ENCODE assay signal across 8 cellular contexts in the genomic region with DNA sequence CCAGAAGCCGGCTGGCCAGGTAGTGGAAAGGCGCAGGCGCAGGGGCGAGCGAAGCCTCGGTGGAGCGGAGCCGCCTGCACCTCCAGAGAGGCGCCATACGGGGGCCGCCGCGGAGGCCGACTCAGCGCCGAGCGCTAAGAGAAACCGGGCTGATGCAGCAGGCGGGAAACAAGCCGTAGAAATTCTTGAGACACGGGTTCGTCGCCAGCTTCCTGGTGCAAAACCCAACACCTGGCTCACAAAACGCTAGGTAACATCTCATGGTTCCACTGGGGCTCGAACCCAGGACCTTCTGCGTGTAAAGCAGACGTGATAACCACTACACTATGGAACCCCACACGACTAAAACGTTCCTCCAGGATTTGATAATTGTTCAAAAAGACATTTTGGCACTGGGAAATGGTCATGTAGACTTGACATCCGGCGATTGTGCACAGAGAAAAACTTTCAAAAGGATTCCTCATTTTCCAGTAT. TPM values are rescaled to one million over a fixed set of nuclear protein-coding genes. Genes with fewer than 3 reads are reported as not detected.
DNase-seq lines count a peak whose midpoint lies in the region; ATAC-seq and TF ChIP-seq lines count a peak whose summit lies in the region.

No MANE protein-coding gene starts in this region.

- DNase-seq in ELR (ENCODE audit: low read depth) (peak; percentile 98), H9 (peak; percentile 96), LoVo (ENCODE audit: low spot score) (peak; percentile 88), SHP77 treated with DMSO at 0.1 percent for 48 hours (lab: John Stamatoyannopoulos, UW) (peak; percentile 68), activated gamma-delta T cell (lab: John Stamatoyannopoulos, UW) (peak; percentile 64), neuronal stem cell (ENCODE audit: low spot score) (peak; percentile 95)

- no peaks in the 10 kb centered on the region for H3K27me3 ChIP-seq in H9 (ENCODE audit: insufficient read depth, low read length)
- H3K27me3 ChIP-seq in gastroesophageal sphincter = no peaks in the 10 kb centered on the region
- no peaks in the 10 kb centered on the region for H3K27me3 ChIP-seq in neuronal stem cell (ENCODE audit: control insufficient read depth in 3 of 3, insufficient read depth in 3 of 3, low read depth in 1 of 3, low read length in 3 of 3)
- H3K27me3 ChIP-seq in subcutaneous abdominal adipose tissue (ENCODE audit: control insufficient read depth in 5 of 5, insufficient read depth in 4 of 5, low read length in 5 of 5) = no peaks in the 10 kb centered on the region

- H3K79me1 ChIP-seq in H9 (ENCODE audit: insufficient read depth, low read depth, low read length, poor library complexity, severe bottlenecking) (no peaks in the 10 kb centered on the region), neuronal stem cell (ENCODE audit: low read depth, low read length) (no peaks in the 10 kb centered on the region)

- peaks cover 5% of the 10 kb centered on the region for H3K23me2 ChIP-seq in H9 (ENCODE audit: insufficient read length, low read depth, low read length, poor library complexity, severe bottlenecking)

- peaks cover 12% of the 10 kb centered on the region for H3K27me3 Mint-ChIP-seq in H9 (ENCODE audit: low read depth)

- H3K4me1 ChIP-seq in H9 (ENCODE audit: insufficient read depth, low read length) = 0 out of 2 replicates have a peak, but pooled peaks cover 4% of the 10 kb centered on the region
- peaks cover 0 to 26% (median 0%) of the 10 kb centered on the region in 3 donors for H3K4me1 ChIP-seq in gastroesophageal sphincter
- peaks cover 4 to 5% of the 10 kb centered on the region in 2 donors for H3K4me1 ChIP-seq in neuronal stem cell (ENCODE audit: control insufficient read depth in 2 of 2, insufficient read depth in 1 of 2, low read depth in 1 of 2, low read length in 2 of 2)
- H3K4me1 ChIP-seq in subcutaneous abdominal adipose tissue (ENCODE audit: control insufficient read depth in 5 of 5, insufficient read depth in 5 of 5, low read length in 5 of 5) = peaks cover 4 to 18% (median 10%) of the 10 kb centered on the region in 5 donors

- H3K27ac ChIP-seq in H9 (ENCODE audit: insufficient read length, low read depth, low read length) (peak overlapping the region; percentile 12), gastroesophageal sphincter (peak overlapping the region; percentile 79 to 87 (median 84)), neuronal stem cell (replicated peaks; ENCODE audit: low read length) (peak overlapping the region; percentile 83), subcutaneous abdominal adipose tissue (ENCODE audit: low read depth, low read length) (peak overlapping the region; percentile 79)

- H4K8ac ChIP-seq in H9 (replicated peaks; ENCODE audit: insufficient read length, low read depth, low read length) = no peak overlapping the region
- no peak overlapping the region for H4K8ac ChIP-seq in neuronal stem cell (ENCODE audit: low read depth, low read length)

- H3K4ac ChIP-seq in H9 (ENCODE audit: low read depth, low read length) = no peak overlapping the region
- no peak overlapping the region for H3K4ac ChIP-seq in neuronal stem cell (ENCODE audit: low read length)

- peak overlapping the region; percentile 69 for H3K14ac ChIP-seq in H9 (ENCODE audit: insufficient read depth, low read length)
- no peak overlapping the region for H3K14ac ChIP-seq in neuronal stem cell (ENCODE audit: low read length)

- no peaks in the 10 kb centered on the region; a peak in 2 of 7 replicates for H3K36me3 Mint-ChIP-seq in H9 (ENCODE audit: insufficient read depth in 1 of 3, low read depth in 3 of 3)

- no peak overlapping the region for H2BK20ac ChIP-seq in H9 (ENCODE audit: low read depth, low read length, poor library complexity, severe bottlenecking)

- H3K18ac ChIP-seq in H9 (ENCODE audit: insufficient read length, low read depth, low read length) = peak overlapping the region; percentile 45
- H3K18ac ChIP-seq in neuronal stem cell (ENCODE audit: low read length) = peak overlapping the region; percentile 48

- no peak for TF ChIP-seq EP300 in gastroesophageal sphincter (IDR thresholded peaks at IDR 0.05)

- no peaks in the 10 kb centered on the region for H3K9me3 ChIP-seq in H9 (ENCODE audit: control insufficient read depth, low read depth, low read length)
- no peaks in the 10 kb centered on the region for H3K9me3 ChIP-seq in gastroesophageal sphincter
- H3K9me3 ChIP-seq in neuronal stem cell (replicated peaks in 1 of 2; ENCODE audit: control insufficient read depth in 2 of 2, insufficient read depth in 1 of 2, low read depth in 1 of 2, low read length in 2 of 2) = no peaks in the 10 kb centered on the region
- no peaks in the 10 kb centered on the region for H3K9me3 ChIP-seq in subcutaneous abdominal adipose tissue (ENCODE audit: control insufficient read depth in 5 of 5, low read length in 5 of 5)

- H3K79me2 ChIP-seq in H9 (ENCODE audit: insufficient read depth, low read length) = no peaks in the 10 kb centered on the region

- H4K91ac ChIP-seq in H9 (ENCODE audit: insufficient read length, low read depth, low read length) (no peak overlapping the region), neuronal stem cell (ENCODE audit: low read depth, low read length, poor library complexity) (no peak overlapping the region)

- H2AK5ac ChIP-seq in H9 (ENCODE audit: insufficient read length, low read length) = no peak overlapping the region
- H2AK5ac ChIP-seq in neuronal stem cell (ENCODE audit: low read depth, low read length) = no peak overlapping the region

- ATAC-seq in gastroesophageal sphincter = peak; percentile 84

- no peak overlapping the region for H2BK120ac ChIP-seq in H9 (ENCODE audit: low read depth, low read length, poor library complexity, severe bottlenecking)
- H2BK120ac ChIP-seq in neuronal stem cell (ENCODE audit: low read depth, low read length) = no peak overlapping the region

- H3K27ac Mint-ChIP-seq in H9 = peak overlapping the region; percentile 87 to 97 (median 94); a peak in 6 of 7 replicates

- H3K4me3 Mint-ChIP-seq in H9 = peak overlapping the region; percentile 72 to 84

- peaks cover 2 to 8% of the 10 kb centered on the region in 2 experiments; a peak in 2 of 5 replicates for H3K9me3 Mint-ChIP-seq in H9

- peak overlapping the region; percentile 29 to 57 for H3K4me3 ChIP-seq in gastroesophageal sphincter
- H3K4me3 ChIP-seq in neuronal stem cell (ENCODE audit: low read length in 2 of 2) = peak overlapping the region; percentile 65 to 82
- peak overlapping the region; percentile 60 to 87 (median 71) for H3K4me3 ChIP-seq in subcutaneous abdominal adipose tissue (ENCODE audit: low read depth in 1 of 5, low read length in 5 of 5)

- peaks cover 16 to 23% of the 10 kb centered on the region in 2 experiments for H3K4me1 Mint-ChIP-seq in H9

- no CpG with 5 or more reads among the region's 31 CpGs for WGBS in H9 (ENCODE audit: extremely low coverage, insufficient read length, low lambda C conversion rate)
- 0 to 1% methylated on average over 9 to 15 of the region's 31 CpGs for WGBS in gastroesophageal sphincter (ENCODE audit: low coverage in 1 of 2), 2 donors
- WGBS in neuronal stem cell (ENCODE audit: extremely low coverage in 2 of 2, insufficient read length in 2 of 2, insufficient replicate concordance in 1 of 2), 2 donors = no CpG with 5 or more reads among the region's 31 CpGs

- H2BK5ac ChIP-seq in H9 (ENCODE audit: insufficient read length, low read length) (no peak overlapping the region), neuronal stem cell (ENCODE audit: low read length) (no peak overlapping the region)

- no peak overlapping the region for H2AFZ ChIP-seq in H9 (ENCODE audit: low read length)
- H2AFZ ChIP-seq in neuronal stem cell (ENCODE audit: low read length) = peak overlapping the region; percentile 90

- H3K4me2 ChIP-seq in H9 (ENCODE audit: insufficient read depth, insufficient read length, low read length) (peak overlapping the region; percentile 92), neuronal stem cell (ENCODE audit: insufficient read depth, low read length, poor library complexity, severe bottlenecking) (peak overlapping the region; percentile 47)

- TF ChIP-seq CTCF in H9 (conservative IDR thresholded peaks at IDR 0.05) (peak; percentile 56), gastroesophageal sphincter (IDR thresholded peaks at IDR 0.05) (peak in 3 of 4 experiments; percentile 54 to 75 (median 63))

- H3K23ac ChIP-seq in H9 (ENCODE audit: insufficient read length, low read depth, low read length) = no peak overlapping the region
- no peak overlapping the region for H3K23ac ChIP-seq in neuronal stem cell (ENCODE audit: low read depth, low read length, poor library complexity)

- H3K36me3 ChIP-seq in gastroesophageal sphincter (no peaks in the 10 kb centered on the region), neuronal stem cell (replicated peaks in 1 of 2; ENCODE audit: control insufficient read depth in 2 of 2, insufficient read depth in 2 of 2, low read length in 2 of 2) (no peaks in the 10 kb centered on the region), subcutaneous abdominal adipose tissue (ENCODE audit: control insufficient read depth in 5 of 5, insufficient read depth in 5 of 5, low read length in 5 of 5) (no peaks in the 10 kb centered on the region)

- no peak for TF ChIP-seq POLR2A in gastroesophageal sphincter (IDR thresholded peaks at IDR 0.05)

- no peak overlapping the region for H2BK15ac ChIP-seq in H9 (ENCODE audit: low read depth, low read length)
- no peak overlapping the region for H2BK15ac ChIP-seq in neuronal stem cell (ENCODE audit: low read length)

- no peak overlapping the region for H4K5ac ChIP-seq in H9 (ENCODE audit: insufficient read length, low read depth, low read length)

- no peak overlapping the region for H3T11ph ChIP-seq in H9 (ENCODE audit: low read length)

- H3K56ac ChIP-seq in H9 (ENCODE audit: insufficient read length, low read depth, low read length) = no peak overlapping the region

- no peaks in the 10 kb centered on the region for H4K20me1 ChIP-seq in H9 (ENCODE audit: control insufficient read depth, insufficient read depth, insufficient read length)

- H3K9ac ChIP-seq in H9 (ENCODE audit: extremely low read depth, insufficient read length, low read length) = peak overlapping the region; percentile 79
- peak overlapping the region; percentile 54 for H3K9ac ChIP-seq in neuronal stem cell (ENCODE audit: low read depth, low read length, poor library complexity)
- H3K9ac ChIP-seq in subcutaneous abdominal adipose tissue (ENCODE audit: low read length in 5 of 5) = peak overlapping the region; percentile 31 to 66 (median 59)

- H2BK12ac ChIP-seq in H9 (ENCODE audit: insufficient read length, low read depth, low read length) = no peak overlapping the region
- H2BK12ac ChIP-seq in neuronal stem cell (ENCODE audit: low read length) = no peak overlapping the region

RNA-seq across cellular contexts. Expression of a gene that starts 39.1 kb away (rescaled TPM):
- total RNA-seq in H9 (2021) (not detected in 2 replicates), gastroesophageal sphincter (not detected)
- not detected for polyA plus RNA-seq in neuronal stem cell (2013, experiment 1 of 2)
- not detected for polyA plus RNA-seq in neuronal stem cell (2013, experiment 2 of 2)

RNA-seq across cellular contexts. Expression of a gene that starts 47.0 kb away (rescaled TPM):
- total RNA-seq in H9 (2021) = not detected in 2 replicates
- not detected for total RNA-seq in gastroesophageal sphincter
- polyA plus RNA-seq in neuronal stem cell (2013, experiment 1 of 2) = not detected
- not detected for polyA plus RNA-seq in neuronal stem cell (2013, experiment 2 of 2)

Comparison
In these comparisons a context has a peak if more than half of its experiments do, and no peak if none do; other contexts are left out.
1. Peak in every context shown above with its lines: DNase-seq, ATAC-seq, H3K4me3 ChIP-seq and H3K27ac ChIP-seq.
2. H3K27ac ChIP-seq: peak in every context shown above with its lines; median percentile 84 in gastroesophageal sphincter; 83 in neuronal stem cell; 79 in subcutaneous abdominal adipose tissue; 12 in H9.